21 cellular contexts compared by ENCODE assay signal in the genomic region with DNA sequence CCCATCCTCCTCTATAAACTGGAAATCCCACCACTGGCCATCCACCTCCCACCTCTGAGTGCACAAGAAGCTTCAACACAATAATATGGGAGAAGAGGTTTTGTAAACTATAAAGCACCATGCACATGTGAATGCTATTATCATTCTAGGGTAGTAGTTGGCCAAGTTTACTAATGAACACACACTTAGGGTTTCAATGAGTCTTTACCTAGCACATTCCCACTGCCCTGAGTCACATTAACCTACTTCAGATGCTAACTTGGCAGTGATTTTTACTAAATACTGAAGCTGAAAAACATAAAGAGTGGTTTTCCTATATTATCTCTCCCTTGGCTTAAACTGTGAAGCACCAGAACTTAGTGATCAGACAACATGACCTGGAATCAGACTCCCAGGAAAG.
DNase-seq lines count a peak whose midpoint lies in the region; ATAC-seq and TF ChIP-seq lines count a peak whose summit lies in the region.
"Had no signal": no experiment of that assay in that cellular context is flagged by ENCODE, and none has a peak within 500 bp of the region (broad histone marks: within the 10 kb centered on the region; RNA-seq: fewer than 3 reads in every experiment).

No MANE protein-coding gene starts in this region.

- POLR2A ChIA-PET in activated CD8-positive, alpha-beta T cell treated with anti-CD3 and anti-CD28 coated beads for 36 hours (lab: Charles Lee) = interaction anchor here (0.6 to 3.1 kb wide), 2 partner anchors 15 to 17 kb away, joined by 4 to 7 read pairs; no protein-coding TSS in a partner anchor
- POLR2A ChIA-PET in activated CD8-positive, alpha-beta T cell treated with anti-CD3 and anti-CD28 coated beads, Interleukin-2, amount 10 ng/mL, durations not matched to agents 7 days and 5 days (lab: Charles Lee) = no interaction called here
- POLR2A ChIA-PET in GM10248 (lab: Yijun Ruan, JAX) = no interaction called here

- H3K4me3 ChIP-seq in Karpas-422 (ENCODE audit: low read length) (no peak overlapping the region), neutrophil (ENCODE audit: low read depth in 1 of 2, low read length in 1 of 2) (no peak overlapping the region)
- H3K4me3 ChIP-seq: pancreas, right lobe of liver had no signal

- H4K20me1 ChIP-seq in Karpas-422 (ENCODE audit: insufficient read depth, low read depth, low read length) = no peaks in the 10 kb centered on the region

- no peak for TF ChIP-seq CTCF in activated CD8-positive, alpha-beta T cell treated with anti-CD3 and anti-CD28 coated beads for 36 hours (IDR thresholded peaks at IDR 0.05)
- TF ChIP-seq CTCF in neutrophil (IDR thresholded peaks at IDR 0.05) = no peak
- no peak for TF ChIP-seq CTCF in GM10248 (IDR thresholded peaks at IDR 0.05; ENCODE audit: control extremely low read depth, extremely low read depth, low read depth, missing control alignments)

- H3K36me3 Mint-ChIP-seq in activated CD8-positive, alpha-beta T cell treated with anti-CD3 and anti-CD28 coated beads for 36 hours (ENCODE audit: low read depth) = peaks cover 35% of the 10 kb centered on the region
- peaks cover 47% of the 10 kb centered on the region for H3K36me3 Mint-ChIP-seq in activated CD8-positive, alpha-beta T cell treated with anti-CD3 and anti-CD28 coated beads, Interleukin-2, amount 10 ng/mL, durations not matched to agents 7 days and 5 days (ENCODE audit: low read depth)
- H3K36me3 Mint-ChIP-seq: naive B cell had no signal

- H3K4me1 Mint-ChIP-seq in activated CD8-positive, alpha-beta T cell treated with anti-CD3 and anti-CD28 coated beads for 36 hours (ENCODE audit: low read depth) = peaks cover 67% of the 10 kb centered on the region
- peaks cover 70% of the 10 kb centered on the region for H3K4me1 Mint-ChIP-seq in activated CD8-positive, alpha-beta T cell treated with anti-CD3 and anti-CD28 coated beads, Interleukin-2, amount 10 ng/mL, durations not matched to agents 7 days and 5 days (ENCODE audit: low read depth)

- H3K27ac Mint-ChIP-seq in activated CD8-positive, alpha-beta T cell treated with anti-CD3 and anti-CD28 coated beads for 36 hours = peak overlapping the region; percentile 61
- no peak overlapping the region for H3K27ac Mint-ChIP-seq in activated CD8-positive, alpha-beta T cell treated with anti-CD3 and anti-CD28 coated beads, Interleukin-2, amount 10 ng/mL, durations not matched to agents 7 days and 5 days
- H3K27ac Mint-ChIP-seq: activated B cell treated with CpG ODN at 0.5 μM for 24 hours had no signal

- H3K9me3 Mint-ChIP-seq in activated CD8-positive, alpha-beta T cell treated with anti-CD3 and anti-CD28 coated beads for 36 hours = no peaks in the 10 kb centered on the region
- H3K9me3 Mint-ChIP-seq in activated CD8-positive, alpha-beta T cell treated with anti-CD3 and anti-CD28 coated beads, Interleukin-2, amount 10 ng/mL, durations not matched to agents 7 days and 5 days (ENCODE audit: insufficient read depth) = no peaks in the 10 kb centered on the region
- H3K9me3 Mint-ChIP-seq: activated B cell treated with CpG ODN at 0.5 μM for 24 hours, naive B cell had no signal

- H3K9ac ChIP-seq in Karpas-422 (ENCODE audit: low read length) = no peak overlapping the region

- no peak overlapping the region for H3K4me3 Mint-ChIP-seq in activated CD8-positive, alpha-beta T cell treated with anti-CD3 and anti-CD28 coated beads for 36 hours
- H3K4me3 Mint-ChIP-seq in activated CD8-positive, alpha-beta T cell treated with anti-CD3 and anti-CD28 coated beads, Interleukin-2, amount 10 ng/mL, durations not matched to agents 7 days and 5 days = no peak overlapping the region
- H3K4me3 Mint-ChIP-seq: activated B cell treated with CpG ODN at 0.5 μM for 24 hours, naive B cell had no signal

- no peak for ATAC-seq in activated CD8-positive, alpha-beta T cell treated with anti-CD3 and anti-CD28 coated beads for 36 hours
- ATAC-seq in activated CD8-positive, alpha-beta T cell treated with anti-CD3 and anti-CD28 coated beads, Interleukin-2, amount 10 ng/mL, durations not matched to agents 7 days and 5 days = no peak
- ATAC-seq: HCT116, pancreas, right lobe of liver had no signal

- intact Hi-C loops in activated CD8-positive, alpha-beta T cell treated with anti-CD3 and anti-CD28 coated beads for 36 hours (cut with micrococcal nuclease) = loop anchor here (10.0 kb wide), 2 partner anchors 91 to 109 kb away; partner anchors contain the start of gene SH3KBP1

- H3K9me3 ChIP-seq in Karpas-422 (ENCODE audit: low read length) = no peaks in the 10 kb centered on the region
- H3K9me3 ChIP-seq in neutrophil = no peaks in the 10 kb centered on the region
- H3K9me3 ChIP-seq: pancreas, right lobe of liver had no signal

- CTCF ChIA-PET in activated CD8-positive, alpha-beta T cell treated with anti-CD3 and anti-CD28 coated beads for 36 hours (lab: Charles Lee) = interaction anchor here (1.2 kb wide), 1 partner anchor 54 kb away, joined by 3 read pairs; no protein-coding TSS in a partner anchor
- CTCF ChIA-PET in activated CD8-positive, alpha-beta T cell treated with anti-CD3 and anti-CD28 coated beads, Interleukin-2, amount 10 ng/mL, durations not matched to agents 7 days and 5 days (lab: Charles Lee) = no interaction called here
- CTCF ChIA-PET in GM10248 (lab: Yijun Ruan, JAX) = interaction anchor here (1.0 kb wide), 1 partner anchor 17 kb away, joined by 3 read pairs; no protein-coding TSS in a partner anchor

- no peak for DNase-seq in activated CD8-positive, alpha-beta T cell treated with anti-CD3 and anti-CD28 coated beads for 36 hours
- DNase-seq in activated CD8-positive, alpha-beta T cell treated with anti-CD3 and anti-CD28 coated beads, Interleukin-2, amount 10 ng/mL, durations not matched to agents 7 days and 5 days = no peak
- no peak for DNase-seq in Karpas-422
- DNase-seq in astrocyte of the hippocampus (ENCODE audit: low read depth, low spot score) = peak; percentile 8
- no peak for DNase-seq in NCI-H2227 (lab: John Stamatoyannopoulos, UW; ENCODE audit: unreplicated experiment)
- DNase-seq in mesenteric fat pad (ENCODE audit: low spot score) = no peak
- no peak for DNase-seq in GM10248 (ENCODE audit: extremely low spot score)
- DNase-seq: activated B cell treated with CpG ODN at 0.5 μM for 24 hours; activated effector memory CD4-positive, alpha-beta T cell treated with anti-CD3 and anti-CD28 coated beads, Interleukin-2, amount 50 U/mL, for 16 hours; C1 segment of cervical spinal cord; hippocampal formation; kidney; naive B cell; NCI-H2107; NCI-H526; pancreas; right lobe of liver; stimulated activated CD4-positive, alpha-beta T cell treated with anti-CD3 and anti-CD28 coated beads, Interleukin-15, amount 100 ng/mL, for 24 hours; trophoblast cell had no signal

- H3K9me2 ChIP-seq in Karpas-422 (replicated peaks; ENCODE audit: insufficient read depth, low read length) = no peaks in the 10 kb centered on the region

- peaks cover 73% of the 10 kb centered on the region for H3K79me2 ChIP-seq in Karpas-422 (ENCODE audit: low read length)

- H3K36me3 ChIP-seq in Karpas-422 (ENCODE audit: insufficient read depth, low read length) (no peaks in the 10 kb centered on the region), neutrophil (no peaks in the 10 kb centered on the region)
- H3K36me3 ChIP-seq: pancreas, right lobe of liver had no signal

- no peaks in the 10 kb centered on the region for H3K27me3 Mint-ChIP-seq in activated CD8-positive, alpha-beta T cell treated with anti-CD3 and anti-CD28 coated beads for 36 hours
- H3K27me3 Mint-ChIP-seq in activated CD8-positive, alpha-beta T cell treated with anti-CD3 and anti-CD28 coated beads, Interleukin-2, amount 10 ng/mL, durations not matched to agents 7 days and 5 days (ENCODE audit: low read depth) = no peaks in the 10 kb centered on the region
- H3K27me3 Mint-ChIP-seq: activated B cell treated with CpG ODN at 0.5 μM for 24 hours, naive B cell had no signal

- no peak overlapping the region for H2AFZ ChIP-seq in Karpas-422 (ENCODE audit: low read length)

- no peak overlapping the region for H3K4me2 ChIP-seq in Karpas-422 (ENCODE audit: low read depth, low read length, poor library complexity, severe bottlenecking)

- H3K27ac ChIP-seq in Karpas-422 (ENCODE audit: low read length) (peak overlapping the region; percentile 59), neutrophil (peak overlapping the region; percentile 23)
- H3K27ac ChIP-seq: pancreas, right lobe of liver had no signal

- H3K27me3 ChIP-seq in Karpas-422 (ENCODE audit: low read length) (no peaks in the 10 kb centered on the region), neutrophil (no peaks in the 10 kb centered on the region)
- H3K27me3 ChIP-seq: pancreas, right lobe of liver had no signal

- H3K4me1 ChIP-seq in Karpas-422 (ENCODE audit: low read length) (peaks cover 59% of the 10 kb centered on the region), neutrophil (ENCODE audit: control insufficient read depth in 1 of 2, insufficient read depth in 1 of 2, low read depth in 1 of 2, low read length in 1 of 2) (peaks cover 42 to 49% of the 10 kb centered on the region in 2 experiments)
- H3K4me1 ChIP-seq: pancreas, right lobe of liver had no signal
